In the genomic region with DNA sequence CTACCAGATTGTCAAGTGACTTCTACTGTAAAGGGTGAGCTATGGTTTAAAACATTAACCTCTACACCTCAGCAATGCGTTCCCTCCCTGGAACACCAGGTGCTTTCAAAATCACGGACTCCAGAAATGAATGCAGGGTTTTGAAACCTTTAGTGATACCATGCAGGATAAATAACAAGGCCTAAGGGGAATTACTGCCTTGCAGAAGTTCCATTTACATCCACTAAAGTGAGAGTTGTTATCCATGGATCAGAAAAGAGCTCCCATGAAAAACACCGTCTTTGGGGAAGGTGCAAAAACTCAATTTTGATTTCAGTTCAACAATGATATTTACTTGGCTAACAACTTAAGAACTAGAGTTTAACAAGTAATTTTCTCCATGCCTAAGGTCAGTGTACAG, we compare ENCODE assay signal across 22 cellular contexts. TPM values are rescaled to one million over a fixed set of nuclear protein-coding genes. Genes with fewer than 3 reads are reported as not detected.
DNase-seq lines count a peak whose midpoint lies in the region; ATAC-seq, FAIRE-seq and TF ChIP-seq lines count a peak whose summit lies in the region.
"Had no signal": no experiment of that assay in that cellular context is flagged by ENCODE, and none has a peak within 500 bp of the region (broad histone marks: within the 10 kb centered on the region; RNA-seq: fewer than 3 reads in every experiment).

No MANE protein-coding gene starts in this region.

- no peak overlapping the region for H2BK5ac ChIP-seq in H1 (ENCODE audit: low read depth, low read length)

- no peak overlapping the region for H2BK12ac ChIP-seq in H1 (ENCODE audit: low read depth, low read length)

- no peak overlapping the region for H2BK15ac ChIP-seq in H1 (ENCODE audit: low read length)

- no peak for TF ChIP-seq RAD21 in H1 (IDR thresholded peaks at IDR 0.05 in 1 of 2, conservative IDR thresholded peaks at IDR 0.05 in 1 of 2; ENCODE audit: low read depth in 2 of 2, low read length in 2 of 2)

- WGBS in H1 (ENCODE audit: extremely low coverage in 1 of 2, insufficient coverage in 1 of 2, insufficient read length in 1 of 2, insufficient replicate concordance in 2 of 2, low coverage in 1 of 2, low lambda C conversion rate in 2 of 2, missing lambda C conversion rate in 1 of 2), 2 experiments = 8% methylated on average over 3 of the region's 3 CpGs; no CpG with 5 or more reads in 1 of the 2 experiments

- TF ChIP-seq EP300 in H1 (IDR thresholded peaks at IDR 0.05; ENCODE audit: borderline replicate concordance in 1 of 2, low read depth in 2 of 2, low read length in 2 of 2) = no peak

- no peaks in the 10 kb centered on the region; a peak in 1 of 4 replicates for H3K9me3 ChIP-seq in H1 (ENCODE audit: insufficient read depth in 2 of 2, low read depth in 1 of 2, low read length in 1 of 2)
- H3K9me3 ChIP-seq in thoracic aorta = no peaks in the 10 kb centered on the region
- H3K9me3 ChIP-seq in ascending aorta = no peaks in the 10 kb centered on the region
- H3K9me3 ChIP-seq: heart left ventricle, transverse colon had no signal

- no peak for DNase-seq in activated naive CD8-positive, alpha-beta T cell treated with anti-CD3 and anti-CD28 coated beads, Interleukin-2, amount 50 U/mL, for 24 hours
- no peak for DNase-seq in H1 (ENCODE audit: low read depth in 1 of 2, low spot score in 2 of 2)
- no peak for DNase-seq in mesothelial cell of epicardium (ENCODE audit: low spot score in 2 of 2, unreplicated experiment in 2 of 2)
- DNase-seq in thoracic aorta (ENCODE audit: low spot score) = no peak
- DNase-seq in ascending aorta (ENCODE audit: low spot score in 2 of 2) = no peak
- no peak for DNase-seq in NK-92 (lab: John Stamatoyannopoulos, UW; ENCODE audit: unreplicated experiment)
- DNase-seq in kidney tubule cell (ENCODE audit: low spot score) = no peak
- DNase-seq: activated naive CD8-positive, alpha-beta T cell treated with anti-CD3 and anti-CD28 coated beads, Interleukin-2, amount 10 ng/mL, durations not matched to agents 7 days and 5 days; CD4-positive, CD25-positive, alpha-beta regulatory T cell; DMS153; heart left ventricle; kidney; NCI-H1436; NCI-H446; Right ventricle myocardium superior; stimulated activated naive CD4-positive, alpha-beta T cell treated with Interleukin-2 at 50 U/mL for 16 hours; T-helper 2 cell; transverse colon had no signal

- H3K4me1 Mint-ChIP-seq in activated naive CD8-positive, alpha-beta T cell (ENCODE audit: low read depth) = peaks cover 21% of the 10 kb centered on the region
- peaks cover 19% of the 10 kb centered on the region for H3K4me1 Mint-ChIP-seq in activated naive CD8-positive, alpha-beta T cell treated with anti-CD3 and anti-CD28 coated beads, Interleukin-2, amount 50 U/mL, for 24 hours
- H3K4me1 Mint-ChIP-seq in mesothelial cell of epicardium = peaks cover 37% of the 10 kb centered on the region

- H3K36me3 ChIP-seq in H1 (ENCODE audit: control insufficient read depth in 2 of 4, insufficient read depth in 4 of 4, low read length in 3 of 4) (no peaks in the 10 kb centered on the region), thoracic aorta (no peaks in the 10 kb centered on the region), ascending aorta (no peaks in the 10 kb centered on the region)
- H3K36me3 ChIP-seq: transverse colon had no signal

- CTCF ChIA-PET in H1 (lab: Charles Lee; ENCODE audit: partially characterized antibody) = interaction anchor here (0.6 to 9.4 kb wide), 11 partner anchors 25 to 1141 kb away, joined by 3 to 59 read pairs (median 6); no protein-coding TSS in a partner anchor

- H3K23ac ChIP-seq in H1 (ENCODE audit: insufficient read length) = no peak overlapping the region

- H3K4me3 Mint-ChIP-seq in activated naive CD8-positive, alpha-beta T cell = peak overlapping the region; percentile 7
- no peak overlapping the region for H3K4me3 Mint-ChIP-seq in activated naive CD8-positive, alpha-beta T cell treated with anti-CD3 and anti-CD28 coated beads, Interleukin-2, amount 50 U/mL, for 24 hours
- H3K4me3 Mint-ChIP-seq in mesothelial cell of epicardium = peak overlapping the region; percentile 54
- H3K4me3 Mint-ChIP-seq: activated naive CD8-positive, alpha-beta T cell treated with anti-CD3 and anti-CD28 coated beads, Interleukin-2, amount 10 ng/mL, durations not matched to agents 7 days and 5 days; activated T-helper 1 cell treated with anti-CD3 and anti-CD28 coated beads, Interleukin-12 subunit alpha, Interleukin-12 subunit beta, Interleukin-2, Interleukin-4 antibody, amounts not matched to agents 30 ng/mL and 10 ng/mL and 1 ng/mL, durations not matched to agents 14 hours and 24 hours and 36 hours had no signal

- no peak overlapping the region for H3K27ac Mint-ChIP-seq in activated naive CD8-positive, alpha-beta T cell
- H3K27ac Mint-ChIP-seq in activated naive CD8-positive, alpha-beta T cell treated with anti-CD3 and anti-CD28 coated beads, Interleukin-2, amount 50 U/mL, for 24 hours = no peak overlapping the region
- H3K27ac Mint-ChIP-seq in mesothelial cell of epicardium = peak overlapping the region; percentile 53
- H3K27ac Mint-ChIP-seq: activated naive CD8-positive, alpha-beta T cell treated with anti-CD3 and anti-CD28 coated beads, Interleukin-2, amount 10 ng/mL, durations not matched to agents 7 days and 5 days; activated T-helper 1 cell treated with anti-CD3 and anti-CD28 coated beads, Interleukin-12 subunit alpha, Interleukin-12 subunit beta, Interleukin-2, Interleukin-4 antibody, amounts not matched to agents 30 ng/mL and 10 ng/mL and 1 ng/mL, durations not matched to agents 14 hours and 24 hours and 36 hours; CD4-positive, CD25-positive, alpha-beta regulatory T cell had no signal

- H4K5ac ChIP-seq in H1 (ENCODE audit: insufficient read length, low read depth, low read length) = no peak overlapping the region

- no peak overlapping the region for H3K27ac ChIP-seq in H1 (ENCODE audit: low read depth, low read length)
- H3K27ac ChIP-seq in thoracic aorta = no peak overlapping the region
- H3K27ac ChIP-seq in ascending aorta = no peak overlapping the region
- H3K27ac ChIP-seq: transverse colon had no signal

- no peaks in the 10 kb centered on the region for H3K79me1 ChIP-seq in H1 (ENCODE audit: low read depth, low read length)

- H3K4me3 ChIP-seq in H1 (ENCODE audit: extremely low read depth in 1 of 4, insufficient read depth in 2 of 4, low read depth in 3 of 4, low read length in 4 of 4) (peak overlapping the region; percentile 20 to 63 (median 32); a peak in 5 of 8 replicates), thoracic aorta (peak overlapping the region; percentile 58), ascending aorta (peak overlapping the region in 1 of 2 donors; percentile 55)

- H3K79me2 ChIP-seq in H1 (ENCODE audit: control insufficient read depth in 1 of 2, insufficient read depth in 2 of 2, low read length in 2 of 2) = peaks cover 0 to 3% of the 10 kb centered on the region in 2 experiments; a peak in 1 of 4 replicates

- no peak overlapping the region for H2BK120ac ChIP-seq in H1 (replicated peaks; ENCODE audit: low read depth, low read length)

- no peak overlapping the region for H4K8ac ChIP-seq in H1 (ENCODE audit: extremely low read depth, insufficient read depth, low read length)

- peak overlapping the region; percentile 76 for H4K91ac ChIP-seq in H1 (replicated peaks; ENCODE audit: insufficient read length, low read length)

- H4K20me1 ChIP-seq in H1 (replicated peaks in 1 of 2; ENCODE audit: control insufficient read depth in 1 of 2, insufficient read depth in 2 of 2, low read length in 2 of 2) = peaks cover 3 to 8% of the 10 kb centered on the region in 2 experiments

- intact Hi-C loops in ascending aorta (cut with DNase I) = loop anchor here (5.0 to 10.0 kb wide), 2 partner anchors 617 to 1244 kb away; no protein-coding TSS in a partner anchor

- no peak overlapping the region for H3K9ac ChIP-seq in H1 (replicated peaks in 1 of 4; ENCODE audit: extremely low read depth in 1 of 4, low read depth in 3 of 4, low read length in 3 of 4)

- H3K27me3 ChIP-seq in H1 (replicated peaks in 1 of 4; ENCODE audit: control insufficient read depth in 3 of 4, extremely low read depth in 1 of 4, insufficient read depth in 3 of 4, low read length in 3 of 4) (peaks cover 3 to 7% (median 5%) of the 10 kb centered on the region in 4 experiments; a peak in 6 of 7 replicates), thoracic aorta (replicated peaks; ENCODE audit: insufficient read depth) (no peaks in the 10 kb centered on the region), ascending aorta (no peaks in the 10 kb centered on the region)

- H3K36me3 Mint-ChIP-seq in activated naive CD8-positive, alpha-beta T cell = no peaks in the 10 kb centered on the region
- no peaks in the 10 kb centered on the region for H3K36me3 Mint-ChIP-seq in activated naive CD8-positive, alpha-beta T cell treated with anti-CD3 and anti-CD28 coated beads, Interleukin-2, amount 50 U/mL, for 24 hours (ENCODE audit: low read depth)
- no peaks in the 10 kb centered on the region for H3K36me3 Mint-ChIP-seq in mesothelial cell of epicardium
- H3K36me3 Mint-ChIP-seq: activated naive CD8-positive, alpha-beta T cell treated with anti-CD3 and anti-CD28 coated beads, Interleukin-2, amount 10 ng/mL, durations not matched to agents 7 days and 5 days; CD4-positive, CD25-positive, alpha-beta regulatory T cell had no signal

- no peak overlapping the region for H2BK20ac ChIP-seq in H1 (ENCODE audit: low read length)

- no peak for TF ChIP-seq POLR2A in H1 (IDR thresholded peaks at IDR 0.05; ENCODE audit: control extremely low read depth in 1 of 2, low read depth in 2 of 2, low read length in 2 of 2)

- peak overlapping the region; percentile 58 to 76 for H3K4me2 ChIP-seq in H1 (ENCODE audit: insufficient read depth in 1 of 2, low read depth in 2 of 2, low read length in 2 of 2)

- TF ChIP-seq CTCF in H1 (IDR thresholded peaks at IDR 0.05; ENCODE audit: control extremely low read depth in 1 of 3, insufficient read depth in 1 of 3, low read depth in 1 of 3, low read length in 3 of 3) (no peak), mesothelial cell of epicardium (IDR thresholded peaks at IDR 0.05; ENCODE audit: unreplicated experiment) (no peak), thoracic aorta (IDR thresholded peaks at IDR 0.05) (no peak), ascending aorta (IDR thresholded peaks at IDR 0.05) (no peak)

- no peak overlapping the region for H3K14ac ChIP-seq in H1 (ENCODE audit: insufficient read length)

- no peak overlapping the region for H2AFZ ChIP-seq in H1 (ENCODE audit: low read length)

- peaks cover 28% of the 10 kb centered on the region for H3K27me3 Mint-ChIP-seq in activated naive CD8-positive, alpha-beta T cell
- H3K27me3 Mint-ChIP-seq in activated naive CD8-positive, alpha-beta T cell treated with anti-CD3 and anti-CD28 coated beads, Interleukin-2, amount 50 U/mL, for 24 hours = peaks cover 53% of the 10 kb centered on the region
- H3K27me3 Mint-ChIP-seq in mesothelial cell of epicardium (ENCODE audit: low read depth) = peaks cover 43% of the 10 kb centered on the region

- no peak for ATAC-seq in activated naive CD8-positive, alpha-beta T cell treated with anti-CD3 and anti-CD28 coated beads, Interleukin-2, amount 50 U/mL, for 24 hours
- no peak for ATAC-seq in thoracic aorta (ENCODE audit: insufficient number of reproducible peaks, low FRiP score, low read depth)
- ATAC-seq: heart left ventricle, right cardiac atrium had no signal

- no peak overlapping the region for H3K56ac ChIP-seq in H1 (replicated peaks; ENCODE audit: insufficient read length, low read depth, low read length)

- POLR2A ChIA-PET in H1 (lab: Charles Lee; ENCODE audit: partially characterized antibody) = interaction anchor here (0.6 to 1.3 kb wide), 6 partner anchors 22 to 1087 kb away, joined by 3 to 5 read pairs (median 3); no protein-coding TSS in a partner anchor

- H3K9me3 Mint-ChIP-seq in activated naive CD8-positive, alpha-beta T cell (ENCODE audit: low read depth) = no peaks in the 10 kb centered on the region
- no peaks in the 10 kb centered on the region for H3K9me3 Mint-ChIP-seq in activated naive CD8-positive, alpha-beta T cell treated with anti-CD3 and anti-CD28 coated beads, Interleukin-2, amount 50 U/mL, for 24 hours
- no peaks in the 10 kb centered on the region for H3K9me3 Mint-ChIP-seq in mesothelial cell of epicardium
- H3K9me3 Mint-ChIP-seq: activated naive CD8-positive, alpha-beta T cell treated with anti-CD3 and anti-CD28 coated beads, Interleukin-2, amount 10 ng/mL, durations not matched to agents 7 days and 5 days; activated T-helper 1 cell treated with anti-CD3 and anti-CD28 coated beads, Interleukin-12 subunit alpha, Interleukin-12 subunit beta, Interleukin-2, Interleukin-4 antibody, amounts not matched to agents 30 ng/mL and 10 ng/mL and 1 ng/mL, durations not matched to agents 14 hours and 24 hours and 36 hours had no signal

- peak; percentile 77 for FAIRE-seq in H1 (lab: Jason Lieb, UNC)
- FAIRE-seq: HTR-8/SVneo, kidney had no signal

- no peak overlapping the region for H2AK5ac ChIP-seq in H1 (ENCODE audit: low read depth, low read length)

- no peak overlapping the region for H3K4ac ChIP-seq in H1 (replicated peaks; ENCODE audit: insufficient read length, low read depth, low read length)

- H3K18ac ChIP-seq in H1 (ENCODE audit: extremely low read depth, low read length) = no peak overlapping the region; the same call in 1 of the 2 replicates

- H3K4me1 ChIP-seq in H1 (replicated peaks in 1 of 4; ENCODE audit: control insufficient read depth in 3 of 4, insufficient read depth in 4 of 4, low read length in 3 of 4) = peaks cover 2 to 22% (median 12%) of the 10 kb centered on the region in 4 experiments
- peaks cover 12 to 35% of the 10 kb centered on the region in 2 donors for H3K4me1 ChIP-seq in thoracic aorta (ENCODE audit: control insufficient read depth in 1 of 2, low read depth in 2 of 2)
- H3K4me1 ChIP-seq in ascending aorta = peaks cover 0 to 4% of the 10 kb centered on the region in 2 donors

- H3K23me2 ChIP-seq in H1 (ENCODE audit: low read depth, low read length) = peaks cover 27% of the 10 kb centered on the region

RNA-seq across cellular contexts. Expression of a gene that starts 4.0 kb away (rescaled TPM):
- 7.1 and 8.6 TPM in 2 replicates for total RNA-seq in H1 (2021; fragmentation: NEBNext Ultra II Directional; extraction: Animal tissue kit (Norgen Biotek cat#: 25700))
- 4.8 and 6.9 TPM in 2 replicates for polyA plus RNA-seq in H1 (2011; rRNA removed)
- polyA plus RNA-seq in H1 (2011; cell fraction: cytosol; rRNA removed) = 4.2 TPM
- polyA plus RNA-seq in H1 (2011; cell fraction: nucleus; rRNA removed) = 7.7 TPM
- polyA plus RNA-seq in H1 (2012, experiment 1 of 2) = 6.2 to 7.5 TPM (median 7.1 TPM) in 4 replicates
- polyA plus RNA-seq in H1 (2012, experiment 2 of 2) = 5.9 TPM
- 5.1 TPM for polyA plus RNA-seq in H1 (2013, experiment 1 of 2)
- polyA plus RNA-seq in H1 (2013, experiment 2 of 2) = 4.7 TPM
- 3.8 and 4.1 TPM in 2 replicates for polyA minus RNA-seq in H1 (2011; rRNA and poly(A)+ RNA removed)
- 12.2 TPM for polyA minus RNA-seq in H1 (2011; cell fraction: cytosol; rRNA and poly(A)+ RNA removed)
- polyA minus RNA-seq in H1 (2011; cell fraction: nucleus; rRNA and poly(A)+ RNA removed) = 16.8 TPM
- total RNA-seq in mesothelial cell of epicardium (14.5 to 16.5 TPM (median 16.4 TPM) in 3 replicates), thoracic aorta (10 to 100 TPM; 12.4 to 21.3 TPM), ascending aorta (23.0 TPM)
- polyA plus RNA-seq: CD4-positive, CD25-positive, alpha-beta regulatory T cell had no signal

RNA-seq across cellular contexts. Expression of a gene that starts 33.0 kb away (rescaled TPM):
- not detected in 2 replicates for total RNA-seq in H1 (2021; fragmentation: NEBNext Ultra II Directional; extraction: Animal tissue kit (Norgen Biotek cat#: 25700))
- not detected in 2 replicates for polyA plus RNA-seq in H1 (2011; rRNA removed)
- polyA plus RNA-seq in H1 (2011; cell fraction: cytosol; rRNA removed) = not detected
- 0.09 TPM for polyA plus RNA-seq in H1 (2011; cell fraction: nucleus; rRNA removed)
- polyA plus RNA-seq in H1 (2012, experiment 1 of 2) = not detected in 4 replicates
- not detected for polyA plus RNA-seq in H1 (2012, experiment 2 of 2)
- polyA plus RNA-seq in H1 (2013, experiment 1 of 2) = not detected
- not detected for polyA plus RNA-seq in H1 (2013, experiment 2 of 2)
- polyA minus RNA-seq in H1 (2011; rRNA and poly(A)+ RNA removed) = not detected in 2 replicates
- polyA minus RNA-seq in H1 (2011; cell fraction: cytosol; rRNA and poly(A)+ RNA removed) = not detected
- polyA minus RNA-seq in H1 (2011; cell fraction: nucleus; rRNA and poly(A)+ RNA removed) = not detected
- total RNA-seq in mesothelial cell of epicardium (not detected in 3 replicates), thoracic aorta (not detected), ascending aorta (not detected)
- total RNA-seq: activated naive CD8-positive, alpha-beta T cell treated with anti-CD3 and anti-CD28 coated beads, Interleukin-2, amount 10 ng/mL, durations not matched to agents 7 days and 5 days; activated T-helper 1 cell treated with anti-CD3 and anti-CD28 coated beads, Interleukin-12 subunit alpha, Interleukin-12 subunit beta, Interleukin-2, Interleukin-4 antibody, amounts not matched to agents 30 ng/mL and 10 ng/mL and 1 ng/mL, durations not matched to agents 14 hours and 24 hours and 36 hours; CD4-positive, CD25-positive, alpha-beta regulatory T cell; heart left ventricle; kidney; right cardiac atrium; Right ventricle myocardium superior; transverse colon had no signal
- polyA plus RNA-seq: CD4-positive, CD25-positive, alpha-beta regulatory T cell; heart left ventricle; right cardiac atrium had no signal
